Comparison of ENCODE assay signal across 36 cellular contexts in the genomic region with DNA sequence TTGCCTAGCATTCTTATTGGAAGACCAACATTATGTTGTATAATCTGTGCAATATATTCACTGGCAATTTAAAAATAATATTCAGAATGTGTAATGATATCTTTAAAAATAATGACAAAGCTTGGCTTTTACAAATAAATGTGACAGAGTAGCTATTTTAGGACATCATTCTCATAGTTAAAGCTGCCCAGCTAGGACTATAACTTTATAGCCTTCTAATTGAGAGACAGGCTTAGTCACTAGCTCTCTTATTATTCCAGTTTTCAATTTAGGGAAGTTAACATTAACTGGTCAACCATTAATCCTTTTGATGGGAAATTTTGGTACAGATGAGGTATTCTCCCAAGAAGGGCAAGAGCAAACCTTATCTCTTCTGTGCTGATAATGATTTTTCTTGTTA.
"Had no signal": no experiment of that assay in that cellular context is flagged by ENCODE, and none has a peak within 500 bp of the region (broad histone marks: within the 10 kb centered on the region; RNA-seq: fewer than 3 reads in every experiment).

No MANE protein-coding gene starts in this region.

- H3K27me3 ChIP-seq: MG63 had no signal

- H3K36me3 ChIP-seq: MG63 had no signal

- H3K27ac ChIP-seq: KMS-11 had no signal

- H3K9me3 ChIP-seq: MG63 had no signal

- DNase-seq: Karpas-422, Kasumi-1, KG1, MG63, MM.1S, MV-4-11, NCI-H1048, NCI-H1092, NCI-H1092 treated with DMSO at 0.1 percent for 48 hours, NCI-H1105, NCI-H1105 treated with DMSO at 0.1 percent for 48 hours, NCI-H1417, NCI-H1417 treated with DMSO at 0.1 percent for 48 hours, NCI-H1436, NCI-H1436 treated with DMSO at 0.1 percent for 48 hours, NCI-H146, NCI-H1694, NCI-H1694 treated with DMSO at 0.1 percent for 48 hours, NCI-H187, NCI-H187 treated with DMSO at 0.1 percent for 48 hours, NCI-H1930, NCI-H2029, NCI-H2029 treated with DMSO at 0.1 percent for 48 hours, NCI-H2081, NCI-H2081 treated with DMSO at 0.1 percent for 48 hours, NCI-H2107, NCI-H2171, NCI-H2171 treated with DMSO at 0.1 percent for 48 hours, NCI-H2227 treated with DMSO at 0.1 percent for 48 hours, NCI-H226, NCI-H345, NCI-H446, NCI-H446 treated with DMSO at 0.1 percent for 48 hours, NCI-H510A, NCI-H510A treated with DMSO at 0.1 percent for 48 hours had no signal

- H3K4me3 ChIP-seq: MG63 had no signal
